In the genomic region with DNA sequence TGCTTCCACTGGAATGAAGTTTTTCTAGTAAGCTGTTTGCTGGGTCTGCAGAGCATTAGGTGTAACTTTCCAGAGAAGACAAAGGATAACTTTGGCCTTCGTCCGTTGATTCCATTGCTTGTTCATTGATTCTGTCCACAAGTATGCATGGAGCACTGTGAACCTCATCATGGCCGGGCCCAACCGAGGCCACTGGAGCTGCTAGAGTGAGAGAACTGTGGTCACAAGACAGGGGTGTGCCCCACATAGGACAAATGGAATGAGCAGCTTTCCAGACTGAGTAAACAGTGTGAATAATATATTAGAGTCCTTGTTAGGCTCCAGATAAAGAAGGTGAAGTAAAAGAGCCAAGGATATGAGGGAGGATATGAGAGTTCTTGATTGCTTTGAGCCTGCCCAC, we compare ENCODE assay signal across 34 cellular contexts. TPM values are rescaled to one million over a fixed set of nuclear protein-coding genes. Genes with fewer than 3 reads are reported as not detected.
"Had no signal": no experiment of that assay in that cellular context is flagged by ENCODE, and none has a peak within 500 bp of the region (broad histone marks: within the 10 kb centered on the region; RNA-seq: fewer than 3 reads in every experiment).

No MANE protein-coding gene starts in this region.

- H3K36me3 Mint-ChIP-seq: activated naive CD4-positive, alpha-beta T cell treated with anti-CD3 and anti-CD28 coated beads, Interleukin-2, amount 10 ng/mL, durations not matched to agents 7 days and 5 days; activated naive CD8-positive, alpha-beta T cell treated with anti-CD3 and anti-CD28 coated beads, Interleukin-2, amount 10 ng/mL, durations not matched to agents 7 days and 5 days; brain; WTC11 had no signal

- H3K4me3 ChIP-seq: ascending aorta, breast epithelium, cardiac muscle cell, colonic mucosa, gastrocnemius medialis, heart left ventricle had no signal

- H3K9me3 ChIP-seq: ascending aorta, breast epithelium, colonic mucosa, gastrocnemius medialis, heart left ventricle had no signal

- H3K36me3 ChIP-seq: ascending aorta, breast epithelium, cardiac muscle cell, colonic mucosa, gastrocnemius medialis, heart left ventricle had no signal

- H3K9me3 Mint-ChIP-seq: activated CD4-positive, alpha-beta T cell treated with anti-CD3 and anti-CD28 coated beads, Interleukin-2, amount 10 ng/mL, durations not matched to agents 7 days and 5 days; activated naive CD8-positive, alpha-beta T cell treated with anti-CD3 and anti-CD28 coated beads, Interleukin-2, amount 10 ng/mL, durations not matched to agents 7 days and 5 days had no signal

- ATAC-seq: activated naive CD4-positive, alpha-beta T cell treated with anti-CD3 and anti-CD28 coated beads, Interleukin-2, amount 50 U/mL, for 72 hours; activated T-cell treated with anti-CD3 and anti-CD28 coated beads, Interleukin-2, amount 50 U/mL, for 72 hours; foreskin keratinocyte; gastrocnemius medialis; heart left ventricle; WTC11 had no signal

- H3K27ac ChIP-seq: ascending aorta, breast epithelium, cardiac muscle cell, colonic mucosa, epithelial cell of prostate, foreskin keratinocyte, gastrocnemius medialis, heart left ventricle, VCaP had no signal

- H3K27me3 ChIP-seq: ascending aorta, breast epithelium, colonic mucosa, foreskin keratinocyte, gastrocnemius medialis, heart left ventricle had no signal

- H3K4me1 Mint-ChIP-seq: activated CD4-positive, alpha-beta memory T cell treated with anti-CD3 and anti-CD28 coated beads, Interleukin-2, amount 10 ng/mL, durations not matched to agents 7 days and 5 days; activated CD4-positive, alpha-beta T cell treated with anti-CD3 and anti-CD28 coated beads, Interleukin-2, amount 10 ng/mL, durations not matched to agents 7 days and 5 days; activated naive CD4-positive, alpha-beta T cell treated with anti-CD3 and anti-CD28 coated beads, Interleukin-2, amount 10 ng/mL, durations not matched to agents 7 days and 5 days; activated naive CD8-positive, alpha-beta T cell treated with anti-CD3 and anti-CD28 coated beads, Interleukin-2, amount 10 ng/mL, durations not matched to agents 7 days and 5 days; brain; WTC11 had no signal

- H3K27me3 Mint-ChIP-seq: activated CD4-positive, alpha-beta memory T cell treated with anti-CD3 and anti-CD28 coated beads, Interleukin-2, amount 10 ng/mL, durations not matched to agents 7 days and 5 days; activated CD4-positive, alpha-beta T cell treated with anti-CD3 and anti-CD28 coated beads, Interleukin-2, amount 10 ng/mL, durations not matched to agents 7 days and 5 days; activated naive CD4-positive, alpha-beta T cell treated with anti-CD3 and anti-CD28 coated beads, Interleukin-2, amount 10 ng/mL, durations not matched to agents 7 days and 5 days; activated naive CD8-positive, alpha-beta T cell treated with anti-CD3 and anti-CD28 coated beads, Interleukin-2, amount 10 ng/mL, durations not matched to agents 7 days and 5 days; activated T-cell treated with anti-CD3 and anti-CD28 coated beads, Interleukin-2, amount 50 U/mL, for 24 hours; brain had no signal

- H3K27ac Mint-ChIP-seq: activated CD4-positive, alpha-beta memory T cell treated with anti-CD3 and anti-CD28 coated beads, Interleukin-2, amount 10 ng/mL, durations not matched to agents 7 days and 5 days; activated CD4-positive, alpha-beta T cell treated with anti-CD3 and anti-CD28 coated beads, Interleukin-2, amount 10 ng/mL, durations not matched to agents 7 days and 5 days; activated naive CD4-positive, alpha-beta T cell treated with anti-CD3 and anti-CD28 coated beads, Interleukin-2, amount 10 ng/mL, durations not matched to agents 7 days and 5 days; activated naive CD4-positive, alpha-beta T cell treated with anti-CD3 and anti-CD28 coated beads, Interleukin-2, amount 50 U/mL, for 72 hours; activated naive CD8-positive, alpha-beta T cell treated with anti-CD3 and anti-CD28 coated beads, Interleukin-2, amount 10 ng/mL, durations not matched to agents 7 days and 5 days; activated T-cell treated with anti-CD3 and anti-CD28 coated beads, Interleukin-2, amount 50 U/mL, for 24 hours; activated T-cell treated with anti-CD3 and anti-CD28 coated beads, Interleukin-2, amount 50 U/mL, for 72 hours; brain; WTC11 had no signal

- H3K4me3 Mint-ChIP-seq: activated CD4-positive, alpha-beta memory T cell treated with anti-CD3 and anti-CD28 coated beads, Interleukin-2, amount 10 ng/mL, durations not matched to agents 7 days and 5 days; activated CD4-positive, alpha-beta T cell treated with anti-CD3 and anti-CD28 coated beads, Interleukin-2, amount 10 ng/mL, durations not matched to agents 7 days and 5 days; activated naive CD4-positive, alpha-beta T cell treated with anti-CD3 and anti-CD28 coated beads, Interleukin-2, amount 10 ng/mL, durations not matched to agents 7 days and 5 days; activated naive CD8-positive, alpha-beta T cell treated with anti-CD3 and anti-CD28 coated beads, Interleukin-2, amount 10 ng/mL, durations not matched to agents 7 days and 5 days; activated T-cell treated with anti-CD3 and anti-CD28 coated beads, Interleukin-2, amount 50 U/mL, for 24 hours; activated T-cell treated with anti-CD3 and anti-CD28 coated beads, Interleukin-2, amount 50 U/mL, for 72 hours; brain; WTC11 had no signal

- H3K4me1 ChIP-seq: ascending aorta, breast epithelium, colonic mucosa, foreskin keratinocyte, gastrocnemius medialis, heart left ventricle had no signal

- DNase-seq: activated CD4-positive, alpha-beta memory T cell treated with anti-CD3 and anti-CD28 coated beads, Interleukin-2, amount 10 ng/mL, durations not matched to agents 7 days and 5 days; activated CD4-positive, alpha-beta T cell treated with anti-CD3 and anti-CD28 coated beads for 1 hour; activated CD4-positive, alpha-beta T cell treated with anti-CD3 and anti-CD28 coated beads for 4 hours; activated CD4-positive, alpha-beta T cell treated with anti-CD3 and anti-CD28 coated beads, Interleukin-2, amount 10 ng/mL, durations not matched to agents 7 days and 5 days; activated CD4-positive, alpha-beta T cell treated with anti-CD3 and anti-CD28 coated beads, Interleukin-2, amount 50 U/mL, for 4 hours; activated CD8-positive, alpha-beta memory T cell treated with anti-CD3 and anti-CD28 coated beads, Interleukin-2, amount 50 U/mL, for 48 hours; activated gamma-delta T cell; activated naive CD4-positive, alpha-beta T cell; activated naive CD4-positive, alpha-beta T cell treated with anti-CD3 and anti-CD28 coated beads, Interleukin-2, amount 10 ng/mL, durations not matched to agents 7 days and 5 days; activated naive CD8-positive, alpha-beta T cell treated with anti-CD3 and anti-CD28 coated beads, Interleukin-2, amount 10 ng/mL, durations not matched to agents 7 days and 5 days; activated T-cell treated with anti-CD3 and anti-CD28 coated beads for 4 hours; activated T-cell treated with anti-CD3 and anti-CD28 coated beads, Interleukin-2, amount 50 U/mL, for 24 hours; activated T-cell treated with anti-CD3 and anti-CD28 coated beads, Interleukin-2, amount 50 U/mL, for 72 hours; central memory CD4-positive, alpha-beta T cell; cerebellar nuclear complex; colonic mucosa; effector CD8-positive, alpha-beta T cell; foreskin keratinocyte; gastrocnemius medialis; glutamatergic neuron; heart left ventricle; T-helper 2 cell had no signal

RNA-seq across cellular contexts. Expression of a gene that starts 24.9 kb away (rescaled TPM):
- total RNA-seq: activated CD4-positive, alpha-beta memory T cell treated with anti-CD3 and anti-CD28 coated beads, Interleukin-2, amount 10 ng/mL, durations not matched to agents 7 days and 5 days; activated CD4-positive, alpha-beta T cell treated with anti-CD3 and anti-CD28 coated beads, Interleukin-2, amount 10 ng/mL, durations not matched to agents 7 days and 5 days; activated naive CD4-positive, alpha-beta T cell treated with anti-CD3 and anti-CD28 coated beads, Interleukin-2, amount 50 U/mL, for 72 hours; activated naive CD8-positive, alpha-beta T cell treated with anti-CD3 and anti-CD28 coated beads, Interleukin-2, amount 10 ng/mL, durations not matched to agents 7 days and 5 days; activated T-cell treated with anti-CD3 and anti-CD28 coated beads, Interleukin-2, amount 50 U/mL, for 72 hours; ascending aorta; breast epithelium; cardiac muscle cell; dermis microvascular lymphatic vessel endothelial cell; endothelial cell of umbilical vein; foreskin keratinocyte; heart left ventricle; T-helper 1 cell treated with Interleukin-12 subunit alpha and Interleukin-12 subunit beta and Interleukin-4 antibody, amounts not matched to agents 30 ng/mL and 1 ng/mL, for 36 hours; WTC11 had no signal
- polyA plus RNA-seq: cardiac muscle cell, endothelial cell of umbilical vein, esophagus, foreskin keratinocyte, heart left ventricle had no signal
